ENCODE assay signal across 23 cellular contexts in the genomic region with DNA sequence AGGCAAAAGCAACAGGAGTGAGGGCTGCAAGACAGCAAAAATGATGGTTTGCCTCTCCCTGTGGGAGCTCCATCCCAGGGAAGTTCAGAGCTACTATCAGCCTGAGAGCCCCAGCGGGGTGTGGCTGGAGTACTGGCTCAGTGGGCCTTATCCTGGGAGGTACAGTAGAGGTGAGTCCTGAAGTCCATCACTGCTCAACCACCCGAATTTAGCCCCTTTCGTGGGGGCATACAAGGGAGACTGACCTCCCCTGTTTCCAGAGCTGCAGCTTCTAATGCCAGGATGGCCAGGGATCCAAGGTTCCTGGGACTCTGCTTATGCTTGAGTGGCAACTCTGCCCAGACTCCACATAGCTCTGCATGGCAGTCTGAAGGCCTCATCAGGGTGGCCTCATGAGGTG.
DNase-seq lines count a peak whose midpoint lies in the region; ATAC-seq and TF ChIP-seq lines count a peak whose summit lies in the region.
"Had no signal": no experiment of that assay in that cellular context is flagged by ENCODE, and none has a peak within 500 bp of the region (broad histone marks: within the 10 kb centered on the region; RNA-seq: fewer than 3 reads in every experiment).

No MANE protein-coding gene starts in this region.

- no peaks in the 10 kb centered on the region for H3K36me3 ChIP-seq in upper lobe of left lung
- H3K36me3 ChIP-seq in PC-3 (ENCODE audit: low read depth, low read length), result peaks cover 7% of the 10 kb centered on the region; the same call in 1 of the 2 replicates
- H3K36me3 ChIP-seq: BE2C, BLaER1 had no signal

- no peak for TF ChIP-seq CTCF in foreskin keratinocyte (conservative IDR thresholded peaks at IDR 0.05)
- TF ChIP-seq CTCF in upper lobe of left lung (IDR thresholded peaks at IDR 0.05), result no peak
- TF ChIP-seq CTCF in PC-3 (conservative IDR thresholded peaks at IDR 0.05; ENCODE audit: low read depth, low read length), result no peak

- ATAC-seq in foreskin keratinocyte, result peak; percentile 12
- ATAC-seq in upper lobe of left lung (ENCODE audit: low FRiP score in 2 of 2), result peak; percentile 34 to 53
- ATAC-seq in PC-3, result no peak
- ATAC-seq: GM12878 had no signal

- no peaks in the 10 kb centered on the region for H4K20me1 ChIP-seq in PC-3 (ENCODE audit: low read length)
- H4K20me1 ChIP-seq: BLaER1 had no signal

- no peaks in the 10 kb centered on the region for H3K27me3 ChIP-seq in foreskin keratinocyte
- no peaks in the 10 kb centered on the region for H3K27me3 ChIP-seq in upper lobe of left lung
- H3K27me3 ChIP-seq in PC-3 (ENCODE audit: low read length), result no peaks in the 10 kb centered on the region
- H3K27me3 ChIP-seq: BE2C, BLaER1 had no signal

- no peak overlapping the region for H3K9ac ChIP-seq in PC-3 (ENCODE audit: low read length)
- H3K9ac ChIP-seq: BLaER1 had no signal

- H3K9me3 ChIP-seq in upper lobe of left lung (peaks cover 0 to 23% (median 11%) of the 10 kb centered on the region in 4 donors), PC-3 (ENCODE audit: low read length) (peaks cover 12% of the 10 kb centered on the region)
- H3K9me3 ChIP-seq: BE2C had no signal

- H3K9me2 ChIP-seq in PC-3 (replicated peaks; ENCODE audit: low read length), result no peaks in the 10 kb centered on the region

- WGBS in upper lobe of left lung, 2 donors, result 58% methylated on average over 2 of the region's 3 CpGs; no CpG with 5 or more reads in 1 of the 2 donors

- H2AFZ ChIP-seq in PC-3 (ENCODE audit: low read length), result no peak overlapping the region

- CTCF ChIA-PET in PC-3 (lab: Charles Lee), result no interaction called here

- no peak for TF ChIP-seq POLR2A in upper lobe of left lung (IDR thresholded peaks at IDR 0.05)
- no peak for TF ChIP-seq POLR2A in erythroblast (IDR thresholded peaks at IDR 0.05; ENCODE audit: low read length)

- POLR2A ChIA-PET in PC-3 (lab: Charles Lee; ENCODE audit: unreplicated experiment), result no interaction called here

- H3K4me2 ChIP-seq in PC-3 (ENCODE audit: low read length), result no peak overlapping the region
- H3K4me2 ChIP-seq: BLaER1 had no signal

- no peaks in the 10 kb centered on the region for H3K4me1 ChIP-seq in foreskin keratinocyte
- no peaks in the 10 kb centered on the region for H3K4me1 ChIP-seq in upper lobe of left lung
- no peaks in the 10 kb centered on the region for H3K4me1 ChIP-seq in PC-3 (ENCODE audit: insufficient read depth, low read length)
- H3K4me1 ChIP-seq: BE2C, BLaER1 had no signal

- H3K4me3 ChIP-seq in upper lobe of left lung (no peak overlapping the region), PC-3 (ENCODE audit: low read length) (no peak overlapping the region)
- H3K4me3 ChIP-seq: BLaER1, GM12878 had no signal

- intact Hi-C loops in PC-3 (cut with micrococcal nuclease), result no loop called here

- no peaks in the 10 kb centered on the region for H3K79me2 ChIP-seq in PC-3 (ENCODE audit: low read length)

- no peaks in the 10 kb centered on the region for H3F3A ChIP-seq in PC-3 (ENCODE audit: low read length, unreplicated experiment)

- peak overlapping the region; percentile 18 for H3K27ac ChIP-seq in epithelial cell of prostate
- no peak overlapping the region for H3K27ac ChIP-seq in foreskin keratinocyte
- no peak overlapping the region for H3K27ac ChIP-seq in upper lobe of left lung
- no peak overlapping the region for H3K27ac ChIP-seq in PC-3 (ENCODE audit: low read length)
- H3K27ac ChIP-seq: BLaER1 had no signal

- no TSS peak for BruUV-seq in PC-3 (replicated peaks; lab: Mats Ljungman, UMichigan)

- DNase-seq in epithelial cell of prostate (ENCODE audit: low read depth, low spot score), result no peak
- DNase-seq in foreskin keratinocyte, result no peak
- no peak for DNase-seq in upper lobe of left lung
- DNase-seq in erythroblast (lab: John Stamatoyannopoulos, UW), result no peak
- no peak for DNase-seq in PC-3
- no peak for DNase-seq in OCI-M1 (lab: John Stamatoyannopoulos, UW)
- DNase-seq: 8988T; ACHN; BE2C; C1 segment of cervical spinal cord; CD4-positive, alpha-beta memory T cell; CD4-positive, CD25-positive, alpha-beta regulatory T cell; CD8-positive, alpha-beta memory T cell; COR-L47; DMS 273 treated with DMSO at 0.1 percent for 48 hours; DMS153; DMS53; DMS79; DND-41; EL; GDM1 had no signal

- TF ChIP-seq EP300 in upper lobe of left lung (IDR thresholded peaks at IDR 0.05), result no peak
